In genomic region chr6:166955865-166956443, GRCh38 we compare ENCODE assay signal across 8 cellular contexts. TPM values are rescaled to one million over a fixed set of nuclear protein-coding genes. Genes with fewer than 3 reads are reported as not detected.
DNase-seq lines count a peak whose midpoint lies in the region; ATAC-seq and TF ChIP-seq lines count a peak whose summit lies in the region.

No MANE protein-coding gene starts in this region.

- ATAC-seq in HG02623 (IDR thresholded peaks at IDR 0.05; ENCODE audit: unreplicated experiment) = peak; percentile 1
- peak; percentile 29 for ATAC-seq in central memory CD8-positive, alpha-beta T cell (replicated peaks; ENCODE audit: extremely low read depth, poor library complexity, severe bottlenecking)
- peak; percentile 15 for ATAC-seq in lung (ENCODE audit: insufficient read depth, low FRiP score)
- peak; percentile 34 to 54 for ATAC-seq in upper lobe of left lung (ENCODE audit: low FRiP score in 2 of 2)

- H3K27ac Mint-ChIP-seq in central memory CD8-positive, alpha-beta T cell (ENCODE audit: low read depth) = peak overlapping the region; percentile 79

- peaks cover 22% of the 10 kb centered on the region for H3K36me3 Mint-ChIP-seq in central memory CD8-positive, alpha-beta T cell (ENCODE audit: insufficient read depth)

- H3K27me3 Mint-ChIP-seq in central memory CD8-positive, alpha-beta T cell = no peaks in the 10 kb centered on the region

- no peak for TF ChIP-seq EP300 in upper lobe of left lung (IDR thresholded peaks at IDR 0.05)

- H3K4me3 ChIP-seq in lung (peak overlapping the region; percentile 77), upper lobe of left lung (peak overlapping the region; percentile 58 to 98 (median 92))

- TF ChIP-seq CTCF in lung (IDR thresholded peaks at IDR 0.05; ENCODE audit: control extremely low read depth, extremely low read depth) (no peak), upper lobe of left lung (IDR thresholded peaks at IDR 0.05) (peak in 2 of 6 experiments; percentile 10 to 11)

- H3K36me3 ChIP-seq in lung (ENCODE audit: control insufficient read depth in 2 of 2, insufficient read depth in 2 of 2, low read length in 2 of 2) (no peaks in the 10 kb centered on the region), upper lobe of left lung (no peaks in the 10 kb centered on the region)

- H3K4me3 Mint-ChIP-seq in central memory CD8-positive, alpha-beta T cell = peak overlapping the region; percentile 91

- H3K4me1 ChIP-seq in lung (ENCODE audit: control insufficient read depth in 2 of 2, insufficient read depth in 2 of 2, low read length in 2 of 2) (peaks cover 0 to 14% of the 10 kb centered on the region in 2 donors), upper lobe of left lung (peaks cover 39 to 58% (median 44%) of the 10 kb centered on the region in 4 donors)

- no peaks in the 10 kb centered on the region for H3K9me3 Mint-ChIP-seq in central memory CD8-positive, alpha-beta T cell

- H3K27ac ChIP-seq in lung (ENCODE audit: low read depth in 1 of 2, low read length in 1 of 2) (peak overlapping the region in 1 of 2 donors; percentile 92), upper lobe of left lung (peak overlapping the region; percentile 93 to 99 (median 96))

- H3K27me3 ChIP-seq in lung (ENCODE audit: control insufficient read depth, insufficient read depth) (no peaks in the 10 kb centered on the region), upper lobe of left lung (no peaks in the 10 kb centered on the region)

- H3K9me3 ChIP-seq in lung (ENCODE audit: control insufficient read depth in 2 of 2, insufficient read depth in 1 of 2, low read length in 1 of 2) (peaks cover 0 to 2% of the 10 kb centered on the region in 2 donors), upper lobe of left lung (no peaks in the 10 kb centered on the region)

- peak; percentile 49 for DNase-seq in activated CD4-positive, alpha-beta T cell treated with anti-CD3 and anti-CD28 coated beads for 48 hours
- no peak for DNase-seq in activated CD4-positive, alpha-beta T cell treated with anti-CD3 and anti-CD28 coated beads, Interleukin-2, amount 50 U/mL, for 48 hours
- DNase-seq in NCI-H526 treated with DMSO at 0.1 percent for 48 hours (lab: John Stamatoyannopoulos, UW) (peak; percentile 57), lung (ENCODE audit: low spot score) (peak; percentile 49), upper lobe of left lung (no peak), SKM-1 (lab: John Stamatoyannopoulos, UW; ENCODE audit: unreplicated experiment) (no peak)
- DNase-seq in central memory CD8-positive, alpha-beta T cell (ENCODE audit: low spot score in 2 of 2) = no peak

- peaks cover 72% of the 10 kb centered on the region for H3K4me1 Mint-ChIP-seq in central memory CD8-positive, alpha-beta T cell

- WGBS in lung, 2 donors = 0% methylated on average over 34 to 54 of the region's 54 CpGs
- WGBS in upper lobe of left lung, 2 donors = 0% methylated on average over 5 to 29 of the region's 54 CpGs

- TF ChIP-seq POLR2A in upper lobe of left lung (IDR thresholded peaks at IDR 0.05) = no peak

RNA-seq across cellular contexts. Expression of gene RNASET2, which starts 0.4 kb away (rescaled TPM):
- total RNA-seq in lung (10 to 100 TPM; 68.4 to 92.1 TPM), upper lobe of left lung (100 to 1,000 TPM in 3 of 6 donors, 10 to 100 TPM in 3; 66.4 to 131 (median 94.8) TPM)
- polyA plus RNA-seq in lung = 10 to 100 TPM; 55.2 to 87.3 TPM

RNA-seq across cellular contexts. Expression of gene CEP43, which starts 43.2 kb away (rescaled TPM):
- total RNA-seq in lung (10 to 100 TPM; 12.0 to 43.2 TPM), upper lobe of left lung (10 to 100 TPM in 4 of 6 donors, 1 to 10 TPM in 2; 7.8 to 70.2 (median 14.1) TPM)
- 1 to 10 TPM; 6.6 to 8.6 TPM for polyA plus RNA-seq in lung

Comparison
In these comparisons a context has a peak if more than half of its experiments do, and no peak if none do; other contexts are left out.
1. DNase-seq: peak in activated CD4-positive, alpha-beta T cell treated with anti-CD3 and anti-CD28 coated beads for 48 hours (single experiment), NCI-H526 treated with DMSO at 0.1 percent for 48 hours (single experiment) and lung (single experiment); none in activated CD4-positive, alpha-beta T cell treated with anti-CD3 and anti-CD28 coated beads, Interleukin-2, amount 50 U/mL, for 48 hours (0 of 2), central memory CD8-positive, alpha-beta T cell (0 of 2), upper lobe of left lung (0 of 2) and SKM-1 (single experiment).
2. Peak in every context shown above with its lines, with median percentiles within 50 percentile points of each other: ATAC-seq.